ENCODE assay signal across 34 cellular contexts in the genomic region with DNA sequence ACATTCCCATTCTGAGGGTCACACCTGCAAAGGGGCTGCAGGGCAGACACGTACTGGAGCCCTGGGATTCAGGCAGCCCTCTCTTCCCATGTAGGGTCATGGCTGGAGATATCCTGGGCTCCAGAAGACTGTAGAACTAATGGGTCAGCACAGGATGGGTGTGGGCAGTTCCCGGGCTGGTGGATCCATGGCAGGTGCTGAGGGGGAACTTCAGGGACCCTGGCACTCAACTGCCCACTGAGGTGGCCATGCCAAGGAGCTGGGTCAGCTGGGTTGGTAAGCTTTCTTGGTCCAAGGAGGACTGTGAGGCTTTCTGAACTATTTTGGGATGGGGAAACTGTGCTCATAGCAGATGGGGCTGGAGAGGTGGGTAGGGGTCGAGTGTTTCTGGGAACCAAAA.
"Had no signal": no experiment of that assay in that cellular context is flagged by ENCODE, and none has a peak within 500 bp of the region (broad histone marks: within the 10 kb centered on the region; RNA-seq: fewer than 3 reads in every experiment).

No MANE protein-coding gene starts in this region.

- H3K36me3 ChIP-seq: adrenal gland, breast epithelium, Peyer's patch, SJSA1 had no signal

- H3K27me3 ChIP-seq: adrenal gland, body of pancreas, breast epithelium, Peyer's patch, SJSA1 had no signal

- ATAC-seq: activated CD8-positive, alpha-beta T cell treated with anti-CD3 and anti-CD28 coated beads for 36 hours; activated naive CD4-positive, alpha-beta T cell treated with anti-CD3 and anti-CD28 coated beads, Interleukin-2, amount 50 U/mL, for 72 hours; activated T-cell treated with anti-CD3 and anti-CD28 coated beads, Interleukin-2, amount 50 U/mL, for 72 hours; activated T-helper 17 cell treated with anti-CD3 and anti-CD28 coated beads, Interleukin-2, amount 50 U/mL, for 72 hours; body of pancreas; PC-3 had no signal

- H3K4me2 ChIP-seq: SK-N-SH had no signal

- H3K9me3 ChIP-seq: adrenal gland, body of pancreas, breast epithelium, Peyer's patch, SJSA1, SK-N-SH had no signal

- DNase-seq: activated B cell treated with CpG ODN at 0.5 μM for 24 hours; activated CD4-positive, alpha-beta T cell treated with anti-CD3 and anti-CD28 coated beads for 4 hours; activated CD4-positive, alpha-beta T cell treated with anti-CD3 and anti-CD28 coated beads, Interleukin-2, amount 50 U/mL, for 1 hour; activated CD4-positive, CD25-positive, alpha-beta regulatory T cell treated with anti-CD3 and anti-CD28 coated beads, Interleukin-2, amount 50 U/mL, for 72 hours; activated CD8-positive, alpha-beta T cell treated with anti-CD3 and anti-CD28 coated beads for 36 hours; activated gamma-delta T cell treated with Interleukin-2 at 50 U/mL for 16 hours; activated naive CD4-positive, alpha-beta T cell treated with anti-CD3 and anti-CD28 coated beads for 36 hours; activated T-cell treated with anti-CD3 and anti-CD28 coated beads, Interleukin-2, amount 50 U/mL, for 1 hour; activated T-cell treated with anti-CD3 and anti-CD28 coated beads, Interleukin-2, amount 50 U/mL, for 72 hours; body of pancreas; caudate nucleus; Kasumi-1; KG1; MM.1S; MV-4-11; NCI-H1092; NCI-H1436 treated with DMSO at 0.1 percent for 48 hours; NCI-H1694 treated with DMSO at 0.1 percent for 48 hours; NCI-H2029; NCI-H510A; NCI-H526; NCI-H748 treated with DMSO at 0.1 percent for 48 hours; NK-92 treated with Interleukin-12 subunit alpha and Interleukin-12 subunit beta, amount 100 ng/mL, for 24 hours; PC-3; RPMI8226; SHP77 treated with DMSO at 0.1 percent for 48 hours; SK-N-SH had no signal

- H3K9ac ChIP-seq: SK-N-SH had no signal

- H3K27ac ChIP-seq: adrenal gland, body of pancreas, breast epithelium, Peyer's patch, SJSA1, VCaP had no signal

- H3K4me3 ChIP-seq: adrenal gland, body of pancreas, breast epithelium, Peyer's patch, SJSA1 had no signal

- H3K4me1 ChIP-seq: adrenal gland, body of pancreas, breast epithelium, Peyer's patch, SJSA1 had no signal
